In genomic region chr19:23415561-23416191, GRCh38 we compare ENCODE assay signal across 1 cellular context.
TF ChIP-seq lines count a peak whose summit lies in the region.

No MANE protein-coding gene starts in this region.

TF ChIP-seq in WTC11, 78 proteins besides CTCF, POLR2A, EP300 and RAD21 (continued from another document):
- TF ChIP-seq AFF4 (CRISPR knock-in tag; IDR thresholded peaks at IDR 0.05; ENCODE audit: borderline replicate concordance) (no peak), ESRRA (CRISPR knock-in tag; IDR thresholded peaks at IDR 0.05; ENCODE audit: borderline replicate concordance) (0 out of 2 replicates have a peak, but pooled peaks have one; percentile 66), ZNF138 (CRISPR knock-in tag; conservative IDR thresholded peaks at IDR 0.05) (no peak), ZNF512 (CRISPR knock-in tag; IDR thresholded peaks at IDR 0.05; ENCODE audit: borderline replicate concordance) (no peak), TEAD4 (CRISPR knock-in tag; IDR thresholded peaks at IDR 0.05) (0 out of 2 replicates have a peak, but pooled peaks have one; percentile 11), USF1 (CRISPR knock-in tag; IDR thresholded peaks at IDR 0.05) (peak; percentile 24; the same call in 1 of the 2 replicates), MAX (CRISPR knock-in tag; IDR thresholded peaks at IDR 0.05) (0 out of 2 replicates have a peak, but pooled peaks have one; percentile 29), E2F5 (CRISPR knock-in tag; IDR thresholded peaks at IDR 0.05) (0 out of 2 replicates have a peak, but pooled peaks have one; percentile 27), ETV6 (CRISPR knock-in tag; IDR thresholded peaks at IDR 0.05) (peak; percentile 36; the same call in 1 of the 2 replicates), KAT7 (CRISPR knock-in tag; IDR thresholded peaks at IDR 0.05; ENCODE audit: borderline replicate concordance) (peak; percentile 74; the same call in 1 of the 2 replicates), JUN (CRISPR knock-in tag; IDR thresholded peaks at IDR 0.05) (peak; percentile 44; the same call in 1 of the 2 replicates)
TF ChIP-seq in WTC11: peak in this region for 12.
